Comparison of ENCODE assay signal across 8 cellular contexts in genomic region chr1:15617874-15618684, GRCh38. TPM values are rescaled to one million over a fixed set of nuclear protein-coding genes. Genes with fewer than 3 reads are reported as not detected.
A peak's percentile ranks its signal among the peaks of the same experiment; 100 is the strongest.
DNase-seq lines count a peak whose midpoint lies in the region; ATAC-seq and TF ChIP-seq lines count a peak whose summit lies in the region.

No MANE protein-coding gene starts in this region.

- H3K27me3 ChIP-seq in PC-3 (ENCODE audit: low read length): no peaks in the 10 kb centered on the region

- H3K4me3 ChIP-seq in PC-3 (ENCODE audit: low read length): peak overlapping the region; percentile 86
- H3K4me3 ChIP-seq in iPS-18c (ENCODE audit: insufficient read depth, low read depth, low read length): peak overlapping the region; percentile 98
- H3K4me3 ChIP-seq in skin epidermis: peak overlapping the region; percentile 58 to 95 (median 82)

- no peaks in the 10 kb centered on the region for H3K36me3 ChIP-seq in PC-3 (ENCODE audit: low read depth, low read length)

- no TSS peak for BruUV-seq in PC-3 (replicated peaks; lab: Mats Ljungman, UMichigan)

- peaks cover 4% of the 10 kb centered on the region for H3F3A ChIP-seq in PC-3 (ENCODE audit: low read length, unreplicated experiment)

- H3K9ac ChIP-seq in PC-3 (ENCODE audit: low read length): peak overlapping the region; percentile 74

- peak overlapping the region; percentile 91 for H3K4me2 ChIP-seq in PC-3 (ENCODE audit: low read length)

- peak; percentile 26 for ATAC-seq in GM19324 (IDR thresholded peaks at IDR 0.05; ENCODE audit: low FRiP score, unreplicated experiment)
- peak; percentile 24 for ATAC-seq in HG03442 (IDR thresholded peaks at IDR 0.05; ENCODE audit: unreplicated experiment)
- ATAC-seq in PC-3: peak; percentile 30

- intact Hi-C loops in PC-3 (cut with micrococcal nuclease): loop anchor here (2.0 kb wide), 2 partner anchors 15 to 91 kb away; partner anchors contain the start of gene DNAJC16

- no peaks in the 10 kb centered on the region for H3K9me2 ChIP-seq in PC-3 (replicated peaks; ENCODE audit: low read length)

- TF ChIP-seq CTCF in PC-3 (conservative IDR thresholded peaks at IDR 0.05; ENCODE audit: low read depth, low read length): no peak

- H3K79me2 ChIP-seq in PC-3 (ENCODE audit: low read length): peaks cover 54% of the 10 kb centered on the region

- H2AFZ ChIP-seq in PC-3 (ENCODE audit: low read length): peak overlapping the region; percentile 32

- H3K27ac ChIP-seq in PC-3 (ENCODE audit: low read length) (peak overlapping the region; percentile 76), skin epidermis (peak overlapping the region; percentile 90 to 100 (median 97))

- DNase-seq in CD1c-positive myeloid dendritic cell (ENCODE audit: extremely low spot score) (peak; percentile 81), PC-3 (peak; percentile 75), astrocyte of the hippocampus (ENCODE audit: low read depth, low spot score) (peak; percentile 24), cerebellar nuclear complex (lab: John Stamatoyannopoulos, UW) (no peak)

- no peaks in the 10 kb centered on the region for H3K9me3 ChIP-seq in PC-3 (ENCODE audit: low read length)
- H3K9me3 ChIP-seq in iPS-18c (ENCODE audit: control insufficient read depth, insufficient read depth, low read length): no peaks in the 10 kb centered on the region

- peaks cover 33% of the 10 kb centered on the region for H3K4me1 ChIP-seq in PC-3 (ENCODE audit: insufficient read depth, low read length)

- POLR2A ChIA-PET in PC-3 (lab: Charles Lee; ENCODE audit: unreplicated experiment): interaction anchor here (0.6 kb wide), 1 partner anchor 215 kb away, joined by 6 read pairs; no protein-coding TSS in a partner anchor

- peaks cover 27% of the 10 kb centered on the region for H4K20me1 ChIP-seq in PC-3 (ENCODE audit: low read length)

- CTCF ChIA-PET in PC-3 (lab: Charles Lee): interaction anchor here (0.7 kb wide), 1 partner anchor 46 kb away, joined by 8 read pairs; no protein-coding TSS in a partner anchor

RNA-seq across cellular contexts. Expression of gene DDI2, which starts 0.8 kb away (rescaled TPM):
- 15.0 and 22.0 TPM in 2 replicates for total RNA-seq in PC-3 (2014; rRNA removed)

RNA-seq across cellular contexts. Expression of gene AGMAT, which starts 33.2 kb away (rescaled TPM):
- 8.2 and 9.4 TPM in 2 replicates for total RNA-seq in PC-3 (2014; rRNA removed)

Comparison
In these comparisons a context has a peak if more than half of its experiments do, and no peak if none do; other contexts are left out.
1. DNase-seq: peak in CD1c-positive myeloid dendritic cell (single experiment), PC-3 (single experiment) and astrocyte of the hippocampus (single experiment); none in cerebellar nuclear complex (0 of 2).
2. Peak in every context shown above with its lines, with median percentiles within 50 percentile points of each other: ATAC-seq and H3K4me3 ChIP-seq.